Comparison of ENCODE assay signal across 8 cellular contexts in the genomic region with DNA sequence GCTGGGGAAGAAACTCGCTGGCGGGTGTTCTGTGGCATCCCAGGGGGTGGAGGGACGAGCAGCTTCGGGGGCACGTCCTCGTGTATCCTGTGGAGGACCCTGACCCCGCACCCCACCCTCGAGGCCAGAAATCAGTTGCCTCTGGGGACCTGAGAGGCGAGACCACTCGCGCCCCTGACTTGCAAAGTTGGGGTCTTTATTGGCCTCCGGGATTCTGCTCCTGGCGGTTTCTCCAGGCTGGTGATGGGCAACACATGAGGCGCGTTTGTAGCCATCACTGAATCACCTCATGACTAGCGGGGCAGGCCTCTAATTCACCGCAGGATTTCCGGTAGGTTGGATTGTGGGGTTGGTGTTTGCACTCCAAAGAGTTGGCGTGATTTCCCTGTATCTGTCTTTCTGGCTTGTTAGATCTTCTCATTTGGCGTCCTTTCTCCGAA. TPM values are rescaled to one million over a fixed set of nuclear protein-coding genes. Genes with fewer than 3 reads are reported as not detected.
A peak's percentile ranks its signal among the peaks of the same experiment; 100 is the strongest.
DNase-seq lines count a peak whose midpoint lies in the region; ATAC-seq and TF ChIP-seq lines count a peak whose summit lies in the region.
"Not testable (repeated sequence)": the region's sequence is repeated elsewhere in the genome, so short reads cannot be mapped to it uniquely, and the experiment has no call there.

No MANE protein-coding gene starts in this region.

- in situ Hi-C loops in mammary epithelial cell (cut with MboI; ENCODE audit: low sequenced_read_pairs in 2 of 2): not testable (repeated sequence)

- DNase-seq in GM06990 (ENCODE audit: extremely low read depth, insufficient read length): peak; percentile 10
- peak; percentile 1 for DNase-seq in NCI-H2171 (lab: John Stamatoyannopoulos, UW)
- peak; percentile 25 for DNase-seq in activated B cell treated with CpG ODN at 0.5 μM for 24 hours
- DNase-seq in mammary epithelial cell: peak; percentile 65
- DNase-seq in right cardiac atrium: peak; percentile 21 to 53 (median 53)
- DNase-seq in ovary: peak; percentile 9 to 42 (median 37)

- H3K9me3 ChIP-seq in mammary epithelial cell (replicated peaks; ENCODE audit: insufficient read depth, low read length); right cardiac atrium (ENCODE audit: control insufficient read depth, low read length); ovary; thymus (ENCODE audit: control insufficient read depth): not testable (repeated sequence)

- TF ChIP-seq POLR2A in ovary (IDR thresholded peaks at IDR 0.05): not testable (repeated sequence)

- not testable (repeated sequence) for BruUV-seq in mammary epithelial cell (replicated peaks; lab: Mats Ljungman, UMichigan)

- not testable (repeated sequence) for H3K4me1 ChIP-seq in mammary epithelial cell (ENCODE audit: insufficient read depth, low read length); right cardiac atrium (ENCODE audit: control insufficient read depth, insufficient read depth, low read length); ovary (ENCODE audit: insufficient read depth); thymus (ENCODE audit: control insufficient read depth, insufficient read depth, low read length)

- peak overlapping the region; percentile 95 for H3K4me3 Mint-ChIP-seq in activated B cell treated with CpG ODN at 0.5 μM for 24 hours

- not testable (repeated sequence) for TF ChIP-seq CTCF in GM06990 (IDR thresholded peaks at IDR 0.05; ENCODE audit: insufficient read depth, low read length, poor library complexity, severe bottlenecking); activated B cell treated with CpG ODN at 0.5 μM for 24 hours (IDR thresholded peaks at IDR 0.05); mammary epithelial cell (conservative IDR thresholded peaks at IDR 0.05 in 1 of 2, IDR thresholded peaks at IDR 0.05 in 1 of 2; ENCODE audit: extremely low read depth in 1 of 2, insufficient read depth in 1 of 2, low read depth in 1 of 2, low read length in 2 of 2); ovary (IDR thresholded peaks at IDR 0.05)

- POLR2A ChIA-PET in activated B cell treated with CpG ODN at 0.5 μM for 24 hours (lab: Charles Lee): not testable (repeated sequence)

- H3K27me3 Mint-ChIP-seq in activated B cell treated with CpG ODN at 0.5 μM for 24 hours: not testable (repeated sequence)

- not testable (repeated sequence) for H3K4me1 Mint-ChIP-seq in activated B cell treated with CpG ODN at 0.5 μM for 24 hours

- ATAC-seq in HG02943 (IDR thresholded peaks at IDR 0.05; ENCODE audit: low read depth, unreplicated experiment): peak; percentile 31
- ATAC-seq in activated B cell treated with CpG ODN at 0.5 μM for 24 hours (ENCODE audit: low read depth): peak; percentile 45
- peak; percentile 79 to 86 for ATAC-seq in right cardiac atrium

- intact Hi-C loops in activated B cell treated with CpG ODN at 0.5 μM for 24 hours (cut with micrococcal nuclease); mammary epithelial cell (cut with micrococcal nuclease); right cardiac atrium (cut with DNase I); ovary (cut with DNase I): not testable (repeated sequence)

- not testable (repeated sequence) for H3K36me3 Mint-ChIP-seq in activated B cell treated with CpG ODN at 0.5 μM for 24 hours (ENCODE audit: low read depth)

- TF ChIP-seq EP300 in ovary (IDR thresholded peaks at IDR 0.05): not testable (repeated sequence)

- H3K27ac ChIP-seq in mammary epithelial cell (ENCODE audit: insufficient read depth, low read depth, low read length) (peak overlapping the region; percentile 43), ovary (peak overlapping the region in 1 of 2 donors; percentile 49)
- H3K27ac ChIP-seq in right cardiac atrium (ENCODE audit: low read length); thymus (ENCODE audit: low read depth): not testable (repeated sequence)

- H3K9ac ChIP-seq in mammary epithelial cell (ENCODE audit: insufficient read depth, low read length): peak overlapping the region; percentile 57

- 0% methylated on average over 6 of the region's 21 CpGs for WGBS in mammary epithelial cell (ENCODE audit: low coverage, missing lambda C conversion rate)
- WGBS in right cardiac atrium: 5% methylated on average over 15 of the region's 21 CpGs
- 0 to 2% (median 1%) methylated on average over 8 to 19 of the region's 21 CpGs for WGBS in ovary, 3 donors
- 1% methylated on average over 18 of the region's 21 CpGs for WGBS in thymus

- not testable (repeated sequence) for H3K9me3 Mint-ChIP-seq in activated B cell treated with CpG ODN at 0.5 μM for 24 hours

- not testable (repeated sequence) for H3K27me3 ChIP-seq in GM06990 (replicated peaks; ENCODE audit: control insufficient read depth, insufficient read depth, low read length); mammary epithelial cell (ENCODE audit: insufficient read depth, low read length); right cardiac atrium (ENCODE audit: control insufficient read depth, insufficient read depth); ovary; thymus (ENCODE audit: control insufficient read depth, insufficient read depth)

- CTCF ChIA-PET in activated B cell treated with CpG ODN at 0.5 μM for 24 hours (lab: Charles Lee); mammary epithelial cell (lab: Charles Lee; ENCODE audit: low non-redundant PET): not testable (repeated sequence)

- H3K36me3 ChIP-seq in GM06990 (ENCODE audit: control insufficient read depth, insufficient read depth, low read length); mammary epithelial cell (ENCODE audit: insufficient read depth, low read length); ovary; thymus (ENCODE audit: control insufficient read depth, insufficient read depth): not testable (repeated sequence)

- peak overlapping the region; percentile 64 for H3K4me2 ChIP-seq in mammary epithelial cell (ENCODE audit: insufficient read depth, low read depth, low read length)

- H3K4me3 ChIP-seq in GM06990 (replicated peaks; ENCODE audit: low read depth, low read length) (peak overlapping the region; percentile 67), mammary epithelial cell (replicated peaks in 1 of 3; ENCODE audit: insufficient read depth in 1 of 3, low read depth in 2 of 3, low read length in 3 of 3) (peak overlapping the region; percentile 37 to 59 (median 55)), right cardiac atrium (ENCODE audit: low read length) (peak overlapping the region; percentile 64), ovary (peak overlapping the region; percentile 66), thymus (ENCODE audit: low read length) (peak overlapping the region; percentile 44)

- H3K79me2 ChIP-seq in mammary epithelial cell (ENCODE audit: insufficient read depth, low read length): not testable (repeated sequence)

- peak overlapping the region; percentile 65 for H2AFZ ChIP-seq in mammary epithelial cell (ENCODE audit: low read depth, low read length)

- H3K27ac Mint-ChIP-seq in activated B cell treated with CpG ODN at 0.5 μM for 24 hours: peak overlapping the region; percentile 83

- not testable (repeated sequence) for H4K20me1 ChIP-seq in mammary epithelial cell (ENCODE audit: insufficient read depth, low read length)

- dilution Hi-C loops in mammary epithelial cell (cut with HindIII; ENCODE audit: low sequenced_read_pairs): not testable (repeated sequence)

RNA-seq across cellular contexts. Expression of gene NBPF8, which starts 0.7 kb away (rescaled TPM):
- total RNA-seq in activated B cell treated with CpG ODN at 0.5 μM for 24 hours (18.3 and 24.4 TPM in 2 replicates), mammary epithelial cell (10 to 100 TPM; 10.3 to 16.8 TPM), right cardiac atrium (1 to 10 TPM; 1.9 to 4.3 (median 3.0) TPM), ovary (10 to 100 TPM in 3 of 7 donors, 1 to 10 TPM in 4; 7.5 to 11.7 (median 9.1) TPM)
- polyA plus RNA-seq in mammary epithelial cell (12.6 TPM), right cardiac atrium (3.9 TPM), ovary (10 to 100 TPM; 10.0 to 10.3 TPM), thymus (9.4 TPM)
- 7.2 TPM for polyA minus RNA-seq in mammary epithelial cell

Comparison
In these comparisons a context has a peak if more than half of its experiments do, and no peak if none do; other contexts are left out.
1. DNase-seq: peak in every context shown above with its lines; median percentile 65 in mammary epithelial cell; 53 in right cardiac atrium; 37 in ovary; 25 in activated B cell treated with CpG ODN at 0.5 μM for 24 hours; 10 in GM06990; 1 in NCI-H2171.
2. ATAC-seq: peak in every context shown above with its lines; median percentile 82 in right cardiac atrium; 45 in activated B cell treated with CpG ODN at 0.5 μM for 24 hours; 31 in HG02943.